Comparison of ENCODE assay signal across 8 cellular contexts in the genomic region with DNA sequence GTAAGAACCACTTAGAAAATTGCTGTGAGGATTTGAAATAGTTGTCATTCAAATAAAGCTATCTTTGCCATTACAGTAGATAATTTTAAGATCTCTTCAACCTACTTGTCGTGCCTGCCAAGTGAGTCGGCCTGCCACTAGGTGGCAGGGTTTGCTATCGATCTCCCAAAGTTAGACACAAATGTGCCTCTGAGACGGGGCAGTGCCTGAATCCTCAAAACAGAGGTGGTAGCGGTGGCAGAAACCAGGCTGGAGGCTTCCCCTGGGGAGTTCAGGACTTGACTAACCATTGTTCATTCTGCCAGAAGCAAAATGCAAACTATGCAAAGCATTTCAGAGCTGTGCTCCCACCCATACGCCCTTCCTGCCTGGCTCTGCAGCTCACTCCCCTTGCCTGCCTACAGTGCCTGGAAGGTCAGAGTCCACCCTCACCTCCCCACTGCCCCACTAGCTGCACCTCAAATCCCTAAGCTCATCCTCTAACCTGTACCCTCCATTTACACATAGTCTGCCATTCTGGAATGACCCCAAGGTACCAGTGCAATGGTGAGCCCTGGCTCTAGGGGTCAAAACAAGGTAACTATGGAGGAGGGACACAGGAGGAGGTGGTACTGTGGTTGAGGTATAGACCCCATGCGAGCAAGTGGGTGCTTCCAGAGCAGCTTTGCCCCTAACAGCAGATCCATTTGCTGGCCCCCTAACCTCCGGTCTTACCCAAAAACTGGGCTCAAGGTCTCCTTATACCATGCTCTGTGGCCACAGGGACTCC.
DNase-seq lines count a peak whose midpoint lies in the region; ATAC-seq and TF ChIP-seq lines count a peak whose summit lies in the region.

No MANE protein-coding gene starts in this region.

- TF ChIP-seq POLR2A in right lobe of liver (IDR thresholded peaks at IDR 0.05) = no peak

- no peak overlapping the region for H3K9ac ChIP-seq in colonic mucosa (ENCODE audit: low read depth in 2 of 2, low read length in 2 of 2)

- peak; percentile 78 for DNase-seq in AG10803 (ENCODE audit: low read depth)
- DNase-seq in NCI-H2227 treated with DMSO at 0.1 percent for 48 hours (lab: John Stamatoyannopoulos, UW) = peak; percentile 50
- peak; percentile 22 for DNase-seq in activated CD4-positive, alpha-beta T cell treated with anti-CD3 and anti-CD28 coated beads for 1 hour
- DNase-seq in colonic mucosa = peak; percentile 78
- peak; percentile 74 to 80 (median 77) for DNase-seq in right lobe of liver
- peak; percentile 55 to 74 (median 65) for DNase-seq in stimulated activated CD4-positive, alpha-beta T cell treated with anti-CD3 and anti-CD28 coated beads, TNF-alpha, amount 100 ng/mL, for 48 hours (ENCODE audit: low read depth in 3 of 3)

- TF ChIP-seq CTCF in AG10803 (conservative IDR thresholded peaks at IDR 0.05; ENCODE audit: low read length) (peak; percentile 86), colonic mucosa (IDR thresholded peaks at IDR 0.05) (peak; percentile 69), right lobe of liver (IDR thresholded peaks at IDR 0.05) (peak; percentile 83 to 92 (median 86))

- intact Hi-C loops in colonic mucosa (cut with DNase I) (loop anchor here (5.0 to 10.0 kb wide), 2 partner anchors 94 to 242 kb away; no protein-coding TSS in a partner anchor), right lobe of liver (cut with DNase I) (loop anchor here in 1 of 2 donors (10.0 kb wide), 1 partner anchor 54 kb away; no protein-coding TSS in a partner anchor)

- H3K36me3 ChIP-seq in colonic mucosa (no peaks in the 10 kb centered on the region), right lobe of liver (peaks cover 0 to 8% (median 0%) of the 10 kb centered on the region in 4 donors)

- H3K27ac ChIP-seq in colonic mucosa = no peak overlapping the region
- H3K27ac ChIP-seq in right lobe of liver = no peak overlapping the region

- no peaks in the 10 kb centered on the region for H3K27me3 ChIP-seq in colonic mucosa
- no peaks in the 10 kb centered on the region for H3K27me3 ChIP-seq in right lobe of liver

- H3K4me3 ChIP-seq in AG10803 (ENCODE audit: low read length) (no peak overlapping the region), colonic mucosa (no peak overlapping the region), right lobe of liver (no peak overlapping the region)

- ATAC-seq in GM18868 (IDR thresholded peaks at IDR 0.05; ENCODE audit: unreplicated experiment) (peak; percentile 95), HG03103 (IDR thresholded peaks at IDR 0.05; ENCODE audit: low read depth, unreplicated experiment) (peak; percentile 90), right lobe of liver (peak; percentile 82 to 90 (median 84))

- H3K4me1 ChIP-seq in colonic mucosa (no peaks in the 10 kb centered on the region), right lobe of liver (peaks cover 0 to 16% (median 8%) of the 10 kb centered on the region in 4 donors)

- H3K9me3 ChIP-seq in colonic mucosa (no peaks in the 10 kb centered on the region), right lobe of liver (no peaks in the 10 kb centered on the region)

- 8% methylated on average over 6 of the region's 8 CpGs for WGBS in right lobe of liver (ENCODE audit: insufficient coverage, low coverage, low lambda C conversion rate, missing lambda C conversion rate)

Comparison
In these comparisons a context has a peak if more than half of its experiments do, and no peak if none do; other contexts are left out.
1. DNase-seq: peak in every context shown above with its lines; median percentile 78 in AG10803; 78 in colonic mucosa; 77 in right lobe of liver; 65 in stimulated activated CD4-positive, alpha-beta T cell treated with anti-CD3 and anti-CD28 coated beads, TNF-alpha, amount 100 ng/mL, for 48 hours; 50 in NCI-H2227 treated with DMSO at 0.1 percent for 48 hours; 22 in activated CD4-positive, alpha-beta T cell treated with anti-CD3 and anti-CD28 coated beads for 1 hour.